In the genomic region with DNA sequence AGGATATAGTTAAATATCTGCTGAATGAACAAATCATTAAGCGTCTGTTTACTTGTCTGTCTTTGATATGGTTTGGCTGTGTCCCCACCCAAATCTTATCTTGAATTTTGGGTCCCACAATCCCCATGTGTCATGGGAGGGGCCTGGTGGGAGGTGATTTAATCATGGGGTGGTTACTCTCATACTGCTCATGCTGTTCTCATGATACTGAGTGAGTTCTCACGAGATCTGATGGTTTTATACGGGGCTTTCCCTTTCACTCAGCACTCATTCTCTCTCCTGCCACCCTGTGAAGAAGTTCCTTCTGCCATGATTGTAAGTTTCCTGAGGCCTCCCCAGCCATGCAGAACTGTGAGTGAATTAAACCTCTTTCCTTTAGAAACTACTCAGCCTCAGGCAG, we compare ENCODE assay signal across 2 cellular contexts.
TF ChIP-seq lines count a peak whose summit lies in the region.

No MANE protein-coding gene starts in this region.

TF ChIP-seq in K562, 482 proteins besides CTCF, POLR2A, EP300 and RAD21:
- TF ChIP-seq CHD2 (IDR thresholded peaks at IDR 0.05; ENCODE audit: low read depth, low read length), result peak; percentile 49; the same call in 1 of the 2 replicates

TF ChIP-seq in HepG2, 621 proteins besides CTCF, POLR2A, EP300 and RAD21:
- TF ChIP-seq RBM22 (optimal IDR thresholded peaks at IDR 0.05; ENCODE audit: low read length), result peak; percentile 89
